11 cellular contexts compared by ENCODE assay signal in genomic region chr11:2893021-2893528, GRCh38. TPM values are rescaled to one million over a fixed set of nuclear protein-coding genes. Genes with fewer than 3 reads are reported as not detected.
DNase-seq lines count a peak whose midpoint lies in the region; ATAC-seq, FAIRE-seq and TF ChIP-seq lines count a peak whose summit lies in the region.
"Had no signal": no experiment of that assay in that cellular context is flagged by ENCODE, and none has a peak within 500 bp of the region (broad histone marks: within the 10 kb centered on the region; RNA-seq: fewer than 3 reads in every experiment).

No MANE protein-coding gene starts in this region.

- no peak for FAIRE-seq in kidney (lab: Jason Lieb, UNC)
- FAIRE-seq: D721Med, H54 had no signal

- H3K27me3 Mint-ChIP-seq in activated T-cell treated with anti-CD3 and anti-CD28 coated beads, Interleukin-2, amount 50 U/mL, for 24 hours = no peaks in the 10 kb centered on the region
- no peaks in the 10 kb centered on the region for H3K27me3 Mint-ChIP-seq in activated T-helper 2 cell treated with anti-CD3 and anti-CD28 coated beads, Interferon-gamma antibody, Interleukin-2, Interleukin-4, amounts not matched to agents 10 μg/mL and 5 μg/mL and 100 μg/mL, durations not matched to agents 14 hours and 24 hours and 36 hours (ENCODE audit: low read depth)

- no peaks in the 10 kb centered on the region for H3K27me3 ChIP-seq in thoracic aorta (replicated peaks; ENCODE audit: insufficient read depth)

- peak overlapping the region; percentile 52 to 57 for H3K27ac ChIP-seq in kidney (ENCODE audit: low read depth in 2 of 2, low read length in 2 of 2)
- H3K27ac ChIP-seq in thoracic aorta = peak overlapping the region; percentile 5 to 45

- intact Hi-C loops in activated T-helper 2 cell treated with anti-CD3 and anti-CD28 coated beads, Interferon-gamma antibody, Interleukin-2, Interleukin-4, amounts not matched to agents 10 μg/mL and 5 μg/mL and 100 μg/mL, durations not matched to agents 14 hours and 24 hours and 36 hours (cut with micrococcal nuclease) = loop anchor here (2.0 to 10.0 kb wide), 3 partner anchors 39 to 1040 kb away; partner anchors contain the start of genes C11orf21, LSP1 and TSPAN32
- intact Hi-C loops in kidney (cut with DNase I) = no loop called here

- peak overlapping the region in 1 of 2 donors; percentile 52 for H3K4me3 ChIP-seq in kidney (ENCODE audit: low read length in 2 of 2)
- peak overlapping the region; percentile 66 for H3K4me3 ChIP-seq in thoracic aorta

- H3K4me1 ChIP-seq in kidney (ENCODE audit: control insufficient read depth in 1 of 2, insufficient read depth in 1 of 2, low read depth in 1 of 2, low read length in 2 of 2) (peaks cover 12 to 19% of the 10 kb centered on the region in 2 donors), thoracic aorta (ENCODE audit: control insufficient read depth in 1 of 2, low read depth in 2 of 2) (peaks cover 7 to 24% of the 10 kb centered on the region in 2 donors)

- peak overlapping the region in 1 of 2 donors; percentile 51 for H3K9ac ChIP-seq in kidney (ENCODE audit: low read length in 2 of 2)

- ATAC-seq in thoracic aorta (ENCODE audit: insufficient number of reproducible peaks, low FRiP score, low read depth) (no peak), HG02884 (IDR thresholded peaks at IDR 0.05; ENCODE audit: unreplicated experiment) (no peak), GM21528 (IDR thresholded peaks at IDR 0.05; ENCODE audit: low FRiP score, unreplicated experiment) (no peak)

- TF ChIP-seq CTCF in kidney (IDR thresholded peaks at IDR 0.05; ENCODE audit: borderline replicate concordance, extremely low read depth, insufficient read depth) (no peak), thoracic aorta (IDR thresholded peaks at IDR 0.05) (no peak)

- peak overlapping the region; percentile 79 for H3K4me3 Mint-ChIP-seq in activated T-cell treated with anti-CD3 and anti-CD28 coated beads, Interleukin-2, amount 50 U/mL, for 24 hours
- peak overlapping the region; percentile 83 for H3K4me3 Mint-ChIP-seq in activated T-helper 2 cell treated with anti-CD3 and anti-CD28 coated beads, Interferon-gamma antibody, Interleukin-2, Interleukin-4, amounts not matched to agents 10 μg/mL and 5 μg/mL and 100 μg/mL, durations not matched to agents 14 hours and 24 hours and 36 hours (ENCODE audit: low read depth)

- no peaks in the 10 kb centered on the region for H3K9me3 Mint-ChIP-seq in activated T-cell treated with anti-CD3 and anti-CD28 coated beads, Interleukin-2, amount 50 U/mL, for 24 hours
- no peaks in the 10 kb centered on the region for H3K9me3 Mint-ChIP-seq in activated T-helper 2 cell treated with anti-CD3 and anti-CD28 coated beads, Interferon-gamma antibody, Interleukin-2, Interleukin-4, amounts not matched to agents 10 μg/mL and 5 μg/mL and 100 μg/mL, durations not matched to agents 14 hours and 24 hours and 36 hours

- peak overlapping the region; percentile 83 for H3K27ac Mint-ChIP-seq in activated T-cell treated with anti-CD3 and anti-CD28 coated beads, Interleukin-2, amount 50 U/mL, for 24 hours
- H3K27ac Mint-ChIP-seq in activated T-helper 2 cell treated with anti-CD3 and anti-CD28 coated beads, Interferon-gamma antibody, Interleukin-2, Interleukin-4, amounts not matched to agents 10 μg/mL and 5 μg/mL and 100 μg/mL, durations not matched to agents 14 hours and 24 hours and 36 hours = peak overlapping the region; percentile 72

- no peaks in the 10 kb centered on the region for H3K36me3 ChIP-seq in kidney (ENCODE audit: control insufficient read depth in 1 of 2, insufficient read depth in 2 of 2, low read length in 2 of 2)
- H3K36me3 ChIP-seq in thoracic aorta = no peaks in the 10 kb centered on the region

- no peak for DNase-seq in activated T-cell treated with anti-CD3 and anti-CD28 coated beads, Interleukin-2, amount 50 U/mL, for 24 hours
- no peak for DNase-seq in activated T-cell treated with anti-CD3 and anti-CD28 coated beads, Interleukin-2, amount 50 U/mL, for 48 hours
- no peak for DNase-seq in activated T-helper 2 cell treated with anti-CD3 and anti-CD28 coated beads, Interferon-gamma antibody, Interleukin-2, Interleukin-4, amounts not matched to agents 10 μg/mL and 5 μg/mL and 100 μg/mL, durations not matched to agents 14 hours and 24 hours and 36 hours (ENCODE audit: low spot score)
- DNase-seq in kidney = no peak
- DNase-seq in thoracic aorta (ENCODE audit: low spot score) = no peak
- no peak for DNase-seq in NOMO-1 treated with dmso at 0.1 percent for 144 hours (lab: John Stamatoyannopoulos, UW; ENCODE audit: unreplicated experiment)
- DNase-seq: NCI-H510A treated with DMSO at 0.1 percent for 48 hours had no signal

- H3K9me3 ChIP-seq in kidney (ENCODE audit: control insufficient read depth in 1 of 2, low read length in 2 of 2) (no peaks in the 10 kb centered on the region), thoracic aorta (no peaks in the 10 kb centered on the region)

- H3K4me1 Mint-ChIP-seq in activated T-cell treated with anti-CD3 and anti-CD28 coated beads, Interleukin-2, amount 50 U/mL, for 24 hours (ENCODE audit: low read depth) = peaks cover 27% of the 10 kb centered on the region
- H3K4me1 Mint-ChIP-seq in activated T-helper 2 cell treated with anti-CD3 and anti-CD28 coated beads, Interferon-gamma antibody, Interleukin-2, Interleukin-4, amounts not matched to agents 10 μg/mL and 5 μg/mL and 100 μg/mL, durations not matched to agents 14 hours and 24 hours and 36 hours (ENCODE audit: low read depth) = peaks cover 14% of the 10 kb centered on the region

- H3K36me3 Mint-ChIP-seq in activated T-cell treated with anti-CD3 and anti-CD28 coated beads, Interleukin-2, amount 50 U/mL, for 24 hours (ENCODE audit: low read depth) = no peaks in the 10 kb centered on the region
- H3K36me3 Mint-ChIP-seq in activated T-helper 2 cell treated with anti-CD3 and anti-CD28 coated beads, Interferon-gamma antibody, Interleukin-2, Interleukin-4, amounts not matched to agents 10 μg/mL and 5 μg/mL and 100 μg/mL, durations not matched to agents 14 hours and 24 hours and 36 hours (ENCODE audit: low read depth) = no peaks in the 10 kb centered on the region

RNA-seq across cellular contexts. Expression of gene CDKN1C, which starts 7.5 kb away (rescaled TPM):
- total RNA-seq in activated T-helper 2 cell treated with anti-CD3 and anti-CD28 coated beads, Interferon-gamma antibody, Interleukin-2, Interleukin-4, amounts not matched to agents 10 μg/mL and 5 μg/mL and 100 μg/mL, durations not matched to agents 14 hours and 24 hours and 36 hours = 1.7 TPM in 2 replicates
- 54.8 TPM for total RNA-seq in kidney
- polyA plus RNA-seq in kidney (ENCODE audit: insufficient read depth, low read depth, low replicate concordance) = 192 TPM
- 10 to 100 TPM; 17.1 to 25.0 TPM for total RNA-seq in thoracic aorta

RNA-seq across cellular contexts. Expression of gene PHLDA2, which starts 36.1 kb away (rescaled TPM):
- 34.5 and 34.7 TPM in 2 replicates for total RNA-seq in activated T-helper 2 cell treated with anti-CD3 and anti-CD28 coated beads, Interferon-gamma antibody, Interleukin-2, Interleukin-4, amounts not matched to agents 10 μg/mL and 5 μg/mL and 100 μg/mL, durations not matched to agents 14 hours and 24 hours and 36 hours
- 19.7 TPM for total RNA-seq in kidney
- polyA plus RNA-seq in kidney (ENCODE audit: insufficient read depth, low read depth, low replicate concordance) = 9.0 TPM
- total RNA-seq in thoracic aorta = 10 to 100 TPM; 14.4 to 21.3 TPM
